In the genomic region with DNA sequence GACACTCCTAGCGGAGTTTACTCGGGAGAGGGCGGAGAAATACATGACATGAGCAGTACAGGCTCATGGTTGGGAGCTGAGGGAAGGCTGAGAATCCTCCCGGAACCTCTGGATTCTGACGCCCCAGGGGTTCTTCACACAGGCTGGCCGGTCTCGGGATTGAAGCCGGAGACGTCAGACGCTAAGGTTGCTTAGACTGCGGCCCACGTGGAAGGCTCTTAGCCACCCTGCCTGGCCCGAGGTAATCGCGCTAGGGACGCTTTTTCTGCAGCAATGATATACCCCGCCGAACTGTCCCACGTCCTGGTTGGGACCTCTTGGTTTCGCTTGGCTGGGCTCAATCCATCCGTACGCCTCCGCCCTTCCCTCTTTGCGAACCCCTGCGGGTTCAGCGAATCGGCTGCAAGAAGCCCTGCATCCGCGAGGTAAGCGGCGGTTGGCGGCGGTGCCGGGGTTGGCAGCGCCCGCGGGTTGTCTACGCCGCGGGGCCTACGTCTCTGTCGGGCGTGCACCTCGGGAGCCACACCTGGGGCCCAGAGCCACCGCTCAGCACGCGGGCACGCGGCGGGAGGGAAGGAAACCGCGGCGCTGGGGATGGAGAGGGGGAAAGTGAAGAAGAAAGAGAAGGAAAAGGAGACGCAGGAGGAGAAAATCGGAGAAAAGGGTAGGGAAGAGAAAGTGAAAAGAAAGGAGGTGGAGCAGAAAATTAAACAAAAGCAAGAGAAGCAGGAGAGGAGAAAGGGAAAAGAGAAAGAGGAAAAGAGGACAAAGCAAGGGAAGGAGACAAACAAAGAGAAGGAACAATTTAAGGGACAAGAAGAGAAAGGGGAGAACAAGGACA, we compare ENCODE assay signal across 9 cellular contexts. TPM values are rescaled to one million over a fixed set of nuclear protein-coding genes. Genes with fewer than 3 reads are reported as not detected.
DNase-seq lines count a peak whose midpoint lies in the region; ATAC-seq, FAIRE-seq and TF ChIP-seq lines count a peak whose summit lies in the region.
"Had no signal": no experiment of that assay in that cellular context is flagged by ENCODE, and none has a peak within 500 bp of the region (broad histone marks: within the 10 kb centered on the region; RNA-seq: fewer than 3 reads in every experiment).

TSS of gene ARL9 (plus strand) at position 523 of the 841 bp plus-strand sequence. CDS start at position 595, 72 bp downstream.

- H3K79me2 ChIP-seq in keratinocyte (ENCODE audit: control insufficient read depth, insufficient read depth, low read length), result no peaks in the 10 kb centered on the region

- peaks cover 15% of the 10 kb centered on the region for H3K4me1 ChIP-seq in keratinocyte (ENCODE audit: control insufficient read depth, extremely low read depth, insufficient read depth, low read length)

- peak within 1 kb of the TSS; percentile 36 for H3K4me3 ChIP-seq in bronchial epithelial cell (ENCODE audit: low read depth, low read length)
- peak within 1 kb of the TSS; percentile 29 to 70 (median 35) for H3K4me3 ChIP-seq in keratinocyte (ENCODE audit: control insufficient read depth in 2 of 3, extremely low read depth in 1 of 3, insufficient read depth in 2 of 3, low read depth in 1 of 3, low read length in 3 of 3)

- H3K27me3 ChIP-seq in bronchial epithelial cell (ENCODE audit: control insufficient read depth, insufficient read depth, low read length) (no peaks in the 10 kb centered on the region), keratinocyte (ENCODE audit: control insufficient read depth, extremely low read depth, insufficient read depth, low read length) (no peaks in the 10 kb centered on the region)

- peaks cover 1% of the 10 kb centered on the region for H3K36me3 ChIP-seq in bronchial epithelial cell (ENCODE audit: control insufficient read depth, insufficient read depth, low read length)
- H3K36me3 ChIP-seq in keratinocyte (ENCODE audit: control insufficient read depth in 2 of 2, extremely low read depth in 1 of 2, insufficient read depth in 2 of 2, low read length in 2 of 2), result peaks cover 4 to 7% of the 10 kb centered on the region in 2 experiments

- H3K9ac ChIP-seq in keratinocyte (ENCODE audit: control insufficient read depth, extremely low read depth, insufficient read depth, low read length), result peak within 1 kb of the TSS; percentile 66

- H3K9me3 Mint-ChIP-seq in activated B cell treated with CpG ODN at 0.5 μM for 24 hours, result no peaks in the 10 kb centered on the region

- H3K4me2 ChIP-seq in keratinocyte (ENCODE audit: control insufficient read depth, extremely low read depth, insufficient read depth, low read depth, low read length), result peak within 1 kb of the TSS; percentile 91

- FAIRE-seq in bronchial epithelial cell (lab: Jason Lieb, UNC), result no peak
- peak; percentile 61 for FAIRE-seq in keratinocyte (lab: Jason Lieb, UNC)
- FAIRE-seq: endometrium had no signal

- H3K4me1 Mint-ChIP-seq in activated B cell treated with CpG ODN at 0.5 μM for 24 hours, result peaks cover 19% of the 10 kb centered on the region

- TF ChIP-seq CTCF in activated B cell treated with CpG ODN at 0.5 μM for 24 hours (IDR thresholded peaks at IDR 0.05) (no peak), bronchial epithelial cell (IDR thresholded peaks at IDR 0.05; ENCODE audit: insufficient read depth, low read length, severe bottlenecking) (no peak), keratinocyte (optimal IDR thresholded peaks at IDR 0.05 in 1 of 3, IDR thresholded peaks at IDR 0.05 in 1 of 3, conservative IDR thresholded peaks at IDR 0.05 in 1 of 3; ENCODE audit: extremely low read depth in 1 of 3, insufficient read depth in 2 of 3, low read length in 3 of 3) (no peak)

- H2AFZ ChIP-seq in keratinocyte (ENCODE audit: control insufficient read depth, low read length), result peak within 1 kb of the TSS; percentile 91

- no peak for TF ChIP-seq POLR2A in GM18505 (IDR thresholded peaks at IDR 0.05; ENCODE audit: borderline replicate concordance, extremely low read depth, insufficient read depth, insufficient read length)

- H4K20me1 ChIP-seq in keratinocyte (ENCODE audit: control insufficient read depth, extremely low read depth, insufficient read depth, low read length), result no peaks in the 10 kb centered on the region

- no peaks in the 10 kb centered on the region for H3K9me3 ChIP-seq in keratinocyte (ENCODE audit: control insufficient read depth, low read depth, low read length)

- H3K27ac ChIP-seq in keratinocyte (ENCODE audit: control insufficient read depth, insufficient read depth, low read length), result peak within 1 kb of the TSS; percentile 40

- H3K36me3 Mint-ChIP-seq in activated B cell treated with CpG ODN at 0.5 μM for 24 hours (ENCODE audit: low read depth), result peaks cover 21% of the 10 kb centered on the region

- ATAC-seq in GM18505 (IDR thresholded peaks at IDR 0.05; ENCODE audit: unreplicated experiment), result peak; percentile 73
- ATAC-seq in HG03354 (IDR thresholded peaks at IDR 0.05; ENCODE audit: poor library complexity, severe bottlenecking, unreplicated experiment), result peak; percentile 71
- ATAC-seq in activated B cell treated with CpG ODN at 0.5 μM for 24 hours (ENCODE audit: low read depth), result peak; percentile 86

- H3K27ac Mint-ChIP-seq in activated B cell treated with CpG ODN at 0.5 μM for 24 hours, result peak within 1 kb of the TSS; percentile 50

- no peaks in the 10 kb centered on the region for H3K9me1 ChIP-seq in keratinocyte (ENCODE audit: control insufficient read depth, extremely low read depth, insufficient read depth, low read length)

- peaks cover 2% of the 10 kb centered on the region for H3K27me3 Mint-ChIP-seq in activated B cell treated with CpG ODN at 0.5 μM for 24 hours

- CTCF ChIA-PET in activated B cell treated with CpG ODN at 0.5 μM for 24 hours (lab: Charles Lee), result interaction anchor here (0.7 kb wide), 1 partner anchor 658 kb away, joined by 3 read pairs; no protein-coding TSS in a partner anchor

- peak within 1 kb of the TSS; percentile 88 for H3K4me3 Mint-ChIP-seq in activated B cell treated with CpG ODN at 0.5 μM for 24 hours

- intact Hi-C loops in activated B cell treated with CpG ODN at 0.5 μM for 24 hours (cut with micrococcal nuclease), result loop anchor here (1.0 to 5.0 kb wide), 4 partner anchors 39 to 331 kb away; partner anchors contain the start of gene SRP72

- peak; percentile 52 for DNase-seq in activated B cell treated with CpG ODN at 0.5 μM for 24 hours
- DNase-seq in bronchial epithelial cell (ENCODE audit: low read depth), result peak; percentile 35
- DNase-seq in keratinocyte (ENCODE audit: low read depth, low spot score), result no peak
- DNase-seq in stimulated activated CD4-positive, alpha-beta T cell treated with anti-CD3 and anti-CD28 coated beads, Interleukin-12 subunit alpha, Interleukin-12 subunit beta, amount 100 ng/mL, for 4 hours, result peak; percentile 51
- DNase-seq in NCI-H446 treated with DMSO at 0.1 percent for 48 hours (lab: John Stamatoyannopoulos, UW), result no peak
- DNase-seq in SK-N-DZ (ENCODE audit: low spot score), result no peak

- dilution Hi-C loops in keratinocyte (cut with MboI; ENCODE audit: extremely low pct_ligation_motif_present, low sequenced_read_pairs), result no loop called here

- POLR2A ChIA-PET in activated B cell treated with CpG ODN at 0.5 μM for 24 hours (lab: Charles Lee), result no interaction called here

RNA-seq across cellular contexts. Expression of gene ARL9, which starts in this region (rescaled TPM):
- total RNA-seq in activated B cell treated with CpG ODN at 0.5 μM for 24 hours (0.22 TPM in 1 of 2 replicates, not detected in the other), bronchial epithelial cell (under 0.01 TPM in 2 replicates)
- polyA plus RNA-seq in keratinocyte, result 0.26 to 0.47 TPM (median 0.39 TPM) in 3 replicates
- polyA plus RNA-seq in keratinocyte (2011; ENCODE audit: low read depth), result not detected
- polyA plus RNA-seq in keratinocyte (2011; cell fraction: cytosol; rRNA removed), result 0.25 and 0.28 TPM in 2 replicates
- 0.28 and 0.40 TPM in 2 replicates for polyA plus RNA-seq in keratinocyte (2011; cell fraction: nucleus; rRNA removed)
- 0.24 and 0.30 TPM in 2 replicates for polyA plus RNA-seq in keratinocyte (2012; ENCODE audit: low replicate concordance)
- polyA minus RNA-seq in keratinocyte, result 0.36 TPM in 1 of 3 replicates, not detected in the others
- polyA minus RNA-seq in keratinocyte (2011; cell fraction: cytosol; rRNA and poly(A)+ RNA removed), result not detected
- not detected in 2 replicates for polyA minus RNA-seq in keratinocyte (2011; cell fraction: nucleus; rRNA and poly(A)+ RNA removed)
- polyA plus RNA-seq in SK-N-DZ (2014; cell fraction: cytosol; rRNA removed), result not detected in 2 replicates
- polyA plus RNA-seq in SK-N-DZ (2014; cell fraction: nucleus; rRNA removed), result 0.59 TPM in 1 of 2 replicates, not detected in the other

Comparison
In these comparisons a context has a peak if more than half of its experiments do, and no peak if none do; other contexts are left out.
1. Peak in DNase-seq and ATAC-seq in activated B cell treated with CpG ODN at 0.5 μM for 24 hours; RNA of the gene not detected or under 1 TPM.
2. Peak in DNase-seq and H3K4me3 ChIP-seq in bronchial epithelial cell; RNA of the gene not detected or under 1 TPM.